9 cellular contexts compared by ENCODE assay signal in genomic region chr5:116137544-116138378, GRCh38. TPM values are rescaled to one million over a fixed set of nuclear protein-coding genes. Genes with fewer than 3 reads are reported as not detected.
DNase-seq lines count a peak whose midpoint lies in the region; ATAC-seq, FAIRE-seq and TF ChIP-seq lines count a peak whose summit lies in the region.
"Had no signal": no experiment of that assay in that cellular context is flagged by ENCODE, and none has a peak within 500 bp of the region (broad histone marks: within the 10 kb centered on the region; RNA-seq: fewer than 3 reads in every experiment).

No MANE protein-coding gene starts in this region.

- H3K36me3 ChIP-seq in bronchial epithelial cell (ENCODE audit: control insufficient read depth, insufficient read depth, low read length) (peaks cover 1% of the 10 kb centered on the region), vagina (no peaks in the 10 kb centered on the region)

- no peaks in the 10 kb centered on the region for H3K4me1 ChIP-seq in vagina
- H3K4me1 ChIP-seq: BLaER1 treated with 17β-estradiol and CSF1 and Interleukin-3, amounts not matched to agents 10 nM and 100 nM had no signal

- ATAC-seq in HG03280 (IDR thresholded peaks at IDR 0.05; ENCODE audit: unreplicated experiment) (peak; percentile 42), left lobe of liver (peak; percentile 88), HG03469 (IDR thresholded peaks at IDR 0.05; ENCODE audit: unreplicated experiment) (no peak)

- no peak for TF ChIP-seq POLR2A in vagina (IDR thresholded peaks at IDR 0.05)

- intact Hi-C loops in vagina (cut with DNase I), result no loop called here

- H3K4me3 ChIP-seq in bronchial epithelial cell (ENCODE audit: low read depth, low read length) (no peak overlapping the region), vagina (no peak overlapping the region)
- H3K4me3 ChIP-seq: BLaER1 treated with 17β-estradiol and CSF1 and Interleukin-3, amounts not matched to agents 10 nM and 100 nM had no signal

- H3K27me3 ChIP-seq in bronchial epithelial cell (ENCODE audit: control insufficient read depth, insufficient read depth, low read length) (no peaks in the 10 kb centered on the region), vagina (no peaks in the 10 kb centered on the region)
- H3K27me3 ChIP-seq: BLaER1 treated with 17β-estradiol and CSF1 and Interleukin-3, amounts not matched to agents 10 nM and 100 nM had no signal

- no peak overlapping the region for H3K27ac ChIP-seq in vagina
- H3K27ac ChIP-seq: BLaER1 treated with 17β-estradiol and CSF1 and Interleukin-3, amounts not matched to agents 10 nM and 100 nM had no signal

- TF ChIP-seq CTCF in bronchial epithelial cell (IDR thresholded peaks at IDR 0.05; ENCODE audit: insufficient read depth, low read length, severe bottlenecking) (peak; percentile 54), vagina (IDR thresholded peaks at IDR 0.05) (peak; percentile 24 to 77 (median 53))

- DNase-seq in NCI-H2107 treated with DMSO at 0.1 percent for 48 hours (lab: John Stamatoyannopoulos, UW; ENCODE audit: unreplicated experiment) (peak; percentile 37), NCI-H2107 (lab: John Stamatoyannopoulos, UW) (no peak), NCI-H748 treated with DMSO at 0.1 percent for 48 hours (lab: John Stamatoyannopoulos, UW) (peak; percentile 74), bronchial epithelial cell (ENCODE audit: low read depth) (peak; percentile 50), left lobe of liver (ENCODE audit: low spot score) (no peak), vagina (ENCODE audit: extremely low spot score in 2 of 2) (no peak)

- H3K9me3 ChIP-seq in vagina, result no peaks in the 10 kb centered on the region

- FAIRE-seq in bronchial epithelial cell (lab: Jason Lieb, UNC), result no peak

RNA-seq across cellular contexts. Expression of gene COMMD10, which starts 52.9 kb away (rescaled TPM):
- 29.1 and 30.3 TPM in 2 replicates for total RNA-seq in bronchial epithelial cell
- total RNA-seq in left lobe of liver, result 10.9 TPM
- total RNA-seq in vagina, result 22.6 TPM

Comparison
In these comparisons a context has a peak if more than half of its experiments do, and no peak if none do; other contexts are left out.
1. DNase-seq: peak in NCI-H2107 treated with DMSO at 0.1 percent for 48 hours (single experiment), NCI-H748 treated with DMSO at 0.1 percent for 48 hours (single experiment) and bronchial epithelial cell (single experiment); none in NCI-H2107 (single experiment), left lobe of liver (single experiment) and vagina (0 of 2).